Comparison of ENCODE assay signal across 1 cellular context in the genomic region with DNA sequence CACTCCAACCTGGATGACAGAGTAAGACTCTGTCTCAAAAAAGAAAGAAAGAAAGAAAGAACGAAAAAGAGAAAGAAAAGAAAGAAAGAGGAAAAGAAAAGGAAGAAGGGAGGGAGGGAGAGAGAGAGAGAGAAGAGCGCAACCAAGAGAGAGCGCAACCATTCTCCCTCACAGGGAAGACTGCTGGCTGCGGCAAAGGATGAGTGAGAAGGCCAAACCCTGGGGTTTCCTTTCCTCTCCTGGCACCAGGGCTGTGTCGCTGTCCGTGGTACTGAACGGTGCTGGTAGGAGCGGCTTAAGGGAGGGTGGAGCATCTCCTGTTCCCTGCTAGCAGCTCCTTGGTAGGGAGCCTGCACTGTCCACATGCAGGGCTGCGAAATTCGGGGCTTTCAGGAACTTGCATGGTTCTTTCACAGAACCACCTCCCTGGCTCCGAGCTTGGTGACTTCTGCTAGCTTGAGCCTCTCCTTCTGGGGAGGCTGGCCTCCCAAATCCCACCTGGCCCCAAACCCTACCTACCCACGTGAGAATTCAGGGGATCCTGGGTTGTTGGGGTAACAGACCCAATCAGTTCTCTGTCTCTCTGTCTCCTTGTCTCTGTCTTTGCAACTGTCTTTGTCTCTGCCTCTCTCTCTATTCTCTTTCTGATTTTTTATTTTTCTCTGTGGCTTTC.
TF ChIP-seq lines count a peak whose summit lies in the region.

No MANE protein-coding gene starts in this region.

TF ChIP-seq in WTC11, 78 proteins besides CTCF, POLR2A, EP300 and RAD21 (continued from another document):
- TF ChIP-seq, protein P1, sequence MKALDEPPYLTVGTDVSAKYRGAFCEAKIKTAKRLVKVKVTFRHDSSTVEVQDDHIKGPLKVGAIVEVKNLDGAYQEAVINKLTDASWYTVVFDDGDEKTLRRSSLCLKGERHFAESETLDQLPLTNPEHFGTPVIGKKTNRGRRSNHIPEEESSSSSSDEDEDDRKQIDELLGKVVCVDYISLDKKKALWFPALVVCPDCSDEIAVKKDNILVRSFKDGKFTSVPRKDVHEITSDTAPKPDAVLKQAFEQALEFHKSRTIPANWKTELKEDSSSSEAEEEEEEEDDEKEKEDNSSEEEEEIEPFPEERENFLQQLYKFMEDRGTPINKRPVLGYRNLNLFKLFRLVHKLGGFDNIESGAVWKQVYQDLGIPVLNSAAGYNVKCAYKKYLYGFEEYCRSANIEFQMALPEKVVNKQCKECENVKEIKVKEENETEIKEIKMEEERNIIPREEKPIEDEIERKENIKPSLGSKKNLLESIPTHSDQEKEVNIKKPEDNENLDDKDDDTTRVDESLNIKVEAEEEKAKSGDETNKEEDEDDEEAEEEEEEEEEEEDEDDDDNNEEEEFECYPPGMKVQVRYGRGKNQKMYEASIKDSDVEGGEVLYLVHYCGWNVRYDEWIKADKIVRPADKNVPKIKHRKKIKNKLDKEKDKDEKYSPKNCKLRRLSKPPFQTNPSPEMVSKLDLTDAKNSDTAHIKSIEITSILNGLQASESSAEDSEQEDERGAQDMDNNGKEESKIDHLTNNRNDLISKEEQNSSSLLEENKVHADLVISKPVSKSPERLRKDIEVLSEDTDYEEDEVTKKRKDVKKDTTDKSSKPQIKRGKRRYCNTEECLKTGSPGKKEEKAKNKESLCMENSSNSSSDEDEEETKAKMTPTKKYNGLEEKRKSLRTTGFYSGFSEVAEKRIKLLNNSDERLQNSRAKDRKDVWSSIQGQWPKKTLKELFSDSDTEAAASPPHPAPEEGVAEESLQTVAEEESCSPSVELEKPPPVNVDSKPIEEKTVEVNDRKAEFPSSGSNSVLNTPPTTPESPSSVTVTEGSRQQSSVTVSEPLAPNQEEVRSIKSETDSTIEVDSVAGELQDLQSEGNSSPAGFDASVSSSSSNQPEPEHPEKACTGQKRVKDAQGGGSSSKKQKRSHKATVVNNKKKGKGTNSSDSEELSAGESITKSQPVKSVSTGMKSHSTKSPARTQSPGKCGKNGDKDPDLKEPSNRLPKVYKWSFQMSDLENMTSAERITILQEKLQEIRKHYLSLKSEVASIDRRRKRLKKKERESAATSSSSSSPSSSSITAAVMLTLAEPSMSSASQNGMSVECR (CRISPR knock-in tag; IDR thresholded peaks at IDR 0.05; ENCODE audit: borderline replicate concordance) = peak; percentile 94
- TF ChIP-seq TEAD1 (CRISPR knock-in tag; IDR thresholded peaks at IDR 0.05) = peak; percentile 97
TF ChIP-seq in WTC11: peak in this region for 34.
